ENCODE assay signal across 1 cellular context in genomic region chr5:173196133-173196952, GRCh38.
TF ChIP-seq lines count a peak whose summit lies in the region.

No MANE protein-coding gene starts in this region.

TF ChIP-seq in HepG2, 621 proteins besides CTCF, POLR2A, EP300 and RAD21 (continues in another document):
- TF ChIP-seq ZMAT5 (CRISPR knock-in tag; IDR thresholded peaks at IDR 0.05; ENCODE audit: borderline replicate concordance, low read depth) (no peak), ZBTB39 (CRISPR knock-in tag; IDR thresholded peaks at IDR 0.05) (no peak), ZSCAN31 (CRISPR knock-in tag; IDR thresholded peaks at IDR 0.05; ENCODE audit: low read depth) (0 out of 2 replicates have a peak, but pooled peaks have one; percentile 27), KAT2B (IDR thresholded peaks at IDR 0.05; ENCODE audit: borderline replicate concordance, low read depth, low read length) (no peak), HDAC2 (CRISPR knock-in tag; IDR thresholded peaks at IDR 0.05) (peak; percentile 48; the same call in 1 of the 2 replicates), ZNF367 (CRISPR knock-in tag; IDR thresholded peaks at IDR 0.05; ENCODE audit: borderline replicate concordance) (no peak), ZNF451 (CRISPR knock-in tag; IDR thresholded peaks at IDR 0.05) (no peak), SPEN (CRISPR knock-in tag; IDR thresholded peaks at IDR 0.05; ENCODE audit: low read depth) (0 out of 2 replicates have a peak, but pooled peaks have one; percentile 19), ZNF629 (CRISPR knock-in tag; conservative IDR thresholded peaks at IDR 0.05) (no peak), RFX3 (CRISPR knock-in tag; IDR thresholded peaks at IDR 0.05) (no peak), TGIF2 (CRISPR knock-in tag; IDR thresholded peaks at IDR 0.05) (peak; percentile 10; the same call in 1 of the 2 replicates), ZNF841 (CRISPR knock-in tag; IDR thresholded peaks at IDR 0.05; ENCODE audit: borderline replicate concordance) (no peak), THAP8 (CRISPR knock-in tag; IDR thresholded peaks at IDR 0.05; ENCODE audit: borderline replicate concordance) (no peak), SIN3A (IDR thresholded peaks at IDR 0.05; ENCODE audit: borderline replicate concordance, low read depth, low read length) (no peak), SALL1 (CRISPR knock-in tag; IDR thresholded peaks at IDR 0.05) (peak; percentile 74), GATA4 (IDR thresholded peaks at IDR 0.05; ENCODE audit: borderline replicate concordance, low read depth) (peak; percentile 54; the same call in 1 of the 2 replicates), FOSL1 (CRISPR knock-in tag; IDR thresholded peaks at IDR 0.05; ENCODE audit: borderline replicate concordance) (no peak), ZNF609 (CRISPR knock-in tag; IDR thresholded peaks at IDR 0.05; ENCODE audit: borderline replicate concordance) (0 out of 2 replicates have a peak, but pooled peaks have one; percentile 28), PRDM15 (CRISPR knock-in tag; IDR thresholded peaks at IDR 0.05) (no peak), ZNF724P (CRISPR knock-in tag; IDR thresholded peaks at IDR 0.05; ENCODE audit: borderline replicate concordance) (peak; percentile 34; the same call in 1 of the 2 replicates), ZBTB33 (CRISPR knock-in tag; IDR thresholded peaks at IDR 0.05) (no peak), PREB (CRISPR knock-in tag; IDR thresholded peaks at IDR 0.05) (no peak), PHF8 (CRISPR knock-in tag; IDR thresholded peaks at IDR 0.05) (peak; percentile 25; the same call in 1 of the 2 replicates), PATZ1 (CRISPR knock-in tag; IDR thresholded peaks at IDR 0.05) (peak; percentile 42; the same call in 1 of the 2 replicates), PRDM10 (CRISPR knock-in tag; IDR thresholded peaks at IDR 0.05; ENCODE audit: low read depth) (peak; percentile 67; the same call in 1 of the 2 replicates), PRMT3 (CRISPR knock-in tag; IDR thresholded peaks at IDR 0.05; ENCODE audit: borderline replicate concordance, low read depth) (no peak), GMEB2 (CRISPR knock-in tag; IDR thresholded peaks at IDR 0.05; ENCODE audit: low read depth) (no peak), MIER3 (CRISPR knock-in tag; IDR thresholded peaks at IDR 0.05; ENCODE audit: borderline replicate concordance) (no peak)
